ENCODE assay signal across 9 cellular contexts in the genomic region with DNA sequence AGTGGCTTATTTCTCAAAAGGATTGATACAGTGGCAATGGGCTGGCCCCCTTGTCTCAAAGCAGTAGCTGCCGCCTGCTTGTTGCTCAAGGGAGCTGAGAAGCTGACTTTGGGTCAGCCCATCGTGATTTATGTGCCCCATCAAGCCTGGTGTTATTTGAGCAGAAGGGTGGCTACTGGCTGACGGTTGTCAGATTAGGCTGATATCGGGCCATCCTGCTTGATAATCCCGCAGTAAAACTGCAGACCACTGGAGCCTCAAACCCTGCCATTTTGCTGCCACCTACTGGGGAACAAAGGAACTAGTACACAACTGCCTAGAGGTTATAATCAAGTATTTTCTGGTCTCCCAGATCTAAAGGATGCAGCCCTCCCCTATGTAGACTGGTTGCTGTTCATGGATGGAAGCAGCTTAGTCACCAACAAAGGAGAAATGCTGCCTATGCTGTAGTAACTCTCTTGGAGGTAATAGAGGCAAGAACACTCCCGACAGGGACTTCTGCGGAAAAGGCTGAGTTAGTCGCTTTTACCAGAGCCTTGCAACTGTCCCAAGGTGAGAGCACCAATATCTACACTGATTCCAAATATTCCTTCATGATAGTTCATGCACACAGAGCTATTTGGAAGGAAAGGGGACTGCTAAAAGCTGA.
DNase-seq lines count a peak whose midpoint lies in the region; ATAC-seq and TF ChIP-seq lines count a peak whose summit lies in the region.
"Had no signal": no experiment of that assay in that cellular context is flagged by ENCODE, and none has a peak within 500 bp of the region (broad histone marks: within the 10 kb centered on the region; RNA-seq: fewer than 3 reads in every experiment).

No MANE protein-coding gene starts in this region.

- H3K4me1 ChIP-seq in A673 (ENCODE audit: insufficient read depth, low read length, poor library complexity, severe bottlenecking), result no peaks in the 10 kb centered on the region

- H3K27me3 ChIP-seq in A673 (replicated peaks; ENCODE audit: insufficient read depth, low read depth, low read length, poor library complexity), result no peaks in the 10 kb centered on the region

- H3K36me3 ChIP-seq in A673 (ENCODE audit: insufficient read depth, low read length, poor library complexity, severe bottlenecking), result no peaks in the 10 kb centered on the region

- TF ChIP-seq CTCF in A673 (conservative IDR thresholded peaks at IDR 0.05; ENCODE audit: low read depth, low read length), result peak; percentile 82
- TF ChIP-seq CTCF in GM12875 (IDR thresholded peaks at IDR 0.05; ENCODE audit: borderline replicate concordance, insufficient read depth, low read depth, low read length), result peak; percentile 69; the same call in 1 of the 2 replicates

- ATAC-seq in HG03025 (IDR thresholded peaks at IDR 0.05; ENCODE audit: low FRiP score, unreplicated experiment), result peak; percentile 57

- BruUV-seq in A673 (replicated peaks; lab: Mats Ljungman, UMichigan), result no TSS peak

- H3K27me3 Mint-ChIP-seq in activated CD4-positive, alpha-beta T cell treated with anti-CD3 and anti-CD28 coated beads, Interleukin-2, amount 10 ng/mL, durations not matched to agents 7 days and 5 days, result no peaks in the 10 kb centered on the region

- no peaks in the 10 kb centered on the region for H3K4me1 Mint-ChIP-seq in activated CD4-positive, alpha-beta T cell treated with anti-CD3 and anti-CD28 coated beads, Interleukin-2, amount 10 ng/mL, durations not matched to agents 7 days and 5 days

- intact Hi-C loops in A673 (cut with micrococcal nuclease; ENCODE audit: unreplicated experiment), result loop anchor here (1.0 to 5.0 kb wide), 2 partner anchors 91 to 355 kb away; no protein-coding TSS in a partner anchor

- no peaks in the 10 kb centered on the region for H3K36me3 Mint-ChIP-seq in activated CD4-positive, alpha-beta T cell treated with anti-CD3 and anti-CD28 coated beads, Interleukin-2, amount 10 ng/mL, durations not matched to agents 7 days and 5 days (ENCODE audit: low read depth)

- no peaks in the 10 kb centered on the region for H3K9me3 ChIP-seq in A673 (ENCODE audit: low read depth, low read length, poor library complexity, severe bottlenecking)

- H3K4me3 Mint-ChIP-seq in activated CD4-positive, alpha-beta T cell treated with anti-CD3 and anti-CD28 coated beads, Interleukin-2, amount 10 ng/mL, durations not matched to agents 7 days and 5 days, result no peak overlapping the region
- H3K4me3 Mint-ChIP-seq: stimulated activated naive CD8-positive, alpha-beta T cell treated with anti-CD3 and anti-CD28 coated beads, Interleukin-15, Interleukin-2, amounts not matched to agents 100 ng/mL and 50 ng/mL, for 24 hours had no signal

- H3K27ac ChIP-seq in A673 (ENCODE audit: low read depth, low read length, poor library complexity, severe bottlenecking), result no peak overlapping the region

- CTCF ChIA-PET in A673 (lab: Charles Lee), result interaction anchor here (0.5 to 0.7 kb wide), 2 partner anchors 42 to 79 kb away, joined by 3 to 4 read pairs; no protein-coding TSS in a partner anchor
- CTCF ChIA-PET in activated CD4-positive, alpha-beta T cell treated with anti-CD3 and anti-CD28 coated beads, Interleukin-2, amount 10 ng/mL, durations not matched to agents 7 days and 5 days (lab: Charles Lee), result interaction anchor here (1.2 to 1.9 kb wide), 3 partner anchors 12 to 40 kb away, joined by 3 to 5 read pairs (median 4); no protein-coding TSS in a partner anchor

- POLR2A ChIA-PET in A673 (lab: Charles Lee; ENCODE audit: low non-redundant PET), result no interaction called here
- POLR2A ChIA-PET in activated CD4-positive, alpha-beta T cell treated with anti-CD3 and anti-CD28 coated beads, Interleukin-2, amount 10 ng/mL, durations not matched to agents 7 days and 5 days (lab: Charles Lee), result no interaction called here

- DNase-seq in A673 (ENCODE audit: low spot score) (peak; percentile 79), NCI-H2196 treated with DMSO at 0.1 percent for 48 hours (lab: John Stamatoyannopoulos, UW; ENCODE audit: unreplicated experiment) (peak; percentile 40), medulla oblongata (ENCODE audit: extremely low spot score) (peak; percentile 77)
- peak; percentile 55 for DNase-seq in activated CD4-positive, alpha-beta T cell treated with anti-CD3 and anti-CD28 coated beads, Interleukin-2, amount 10 ng/mL, durations not matched to agents 7 days and 5 days
- peak; percentile 3 for DNase-seq in effector CD4-positive, alpha-beta T cell
- DNase-seq in stimulated activated CD8-positive, alpha-beta memory T cell treated with anti-CD3 and anti-CD28 coated beads, Interleukin-7, amount 100 ng/mL, for 48 hours (ENCODE audit: extremely low read depth in 1 of 2, low read depth in 1 of 2), result peak; percentile 3 to 5

- no peaks in the 10 kb centered on the region for H3K9me3 Mint-ChIP-seq in activated CD4-positive, alpha-beta T cell treated with anti-CD3 and anti-CD28 coated beads, Interleukin-2, amount 10 ng/mL, durations not matched to agents 7 days and 5 days
- H3K9me3 Mint-ChIP-seq: stimulated activated naive CD8-positive, alpha-beta T cell treated with anti-CD3 and anti-CD28 coated beads, Interleukin-15, Interleukin-2, amounts not matched to agents 100 ng/mL and 50 ng/mL, for 24 hours had no signal

- H3K27ac Mint-ChIP-seq in activated CD4-positive, alpha-beta T cell treated with anti-CD3 and anti-CD28 coated beads, Interleukin-2, amount 10 ng/mL, durations not matched to agents 7 days and 5 days, result no peak overlapping the region
- H3K27ac Mint-ChIP-seq: stimulated activated naive CD8-positive, alpha-beta T cell treated with anti-CD3 and anti-CD28 coated beads, Interleukin-15, Interleukin-2, amounts not matched to agents 100 ng/mL and 50 ng/mL, for 24 hours had no signal

- H3K4me3 ChIP-seq in A673 (ENCODE audit: low read depth, low read length, poor library complexity, severe bottlenecking) (no peak overlapping the region), GM12875 (ENCODE audit: low read depth, low read length) (no peak overlapping the region)

Comparison
In these comparisons a context has a peak if more than half of its experiments do, and no peak if none do; other contexts are left out.
1. DNase-seq: peak in every context shown above with its lines; median percentile 79 in A673; 77 in medulla oblongata; 55 in activated CD4-positive, alpha-beta T cell treated with anti-CD3 and anti-CD28 coated beads, Interleukin-2, amount 10 ng/mL, durations not matched to agents 7 days and 5 days; 40 in NCI-H2196 treated with DMSO at 0.1 percent for 48 hours; 4 in stimulated activated CD8-positive, alpha-beta memory T cell treated with anti-CD3 and anti-CD28 coated beads, Interleukin-7, amount 100 ng/mL, for 48 hours; 3 in effector CD4-positive, alpha-beta T cell.